In genomic region chr7:157335256-157335655, GRCh38 we compare ENCODE assay signal across 10 cellular contexts. TPM values are rescaled to one million over a fixed set of nuclear protein-coding genes. Genes with fewer than 3 reads are reported as not detected.
A peak's percentile ranks its signal among the peaks of the same experiment; 100 is the strongest.
DNase-seq lines count a peak whose midpoint lies in the region; ATAC-seq, FAIRE-seq and TF ChIP-seq lines count a peak whose summit lies in the region.
"Had no signal": no experiment of that assay in that cellular context is flagged by ENCODE, and none has a peak within 500 bp of the region (broad histone marks: within the 10 kb centered on the region; RNA-seq: fewer than 3 reads in every experiment).

No MANE protein-coding gene starts in this region.

- peaks cover 16% of the 10 kb centered on the region for H4K20me1 ChIP-seq in GM23338 (replicated peaks; ENCODE audit: insufficient read depth)

- peaks cover 27% of the 10 kb centered on the region for H3K4me1 Mint-ChIP-seq in CD8-positive, alpha-beta T cell (ENCODE audit: low read depth)
- peaks cover 29% of the 10 kb centered on the region for H3K4me1 Mint-ChIP-seq in GM23338
- peaks cover 12% of the 10 kb centered on the region for H3K4me1 Mint-ChIP-seq in activated T-helper 17 cell treated with anti-CD3 and anti-CD28 coated beads, Interleukin-2, amount 50 U/mL, for 72 hours

- H3K4me2 ChIP-seq in GM23338, result peak overlapping the region; percentile 91
- H3K4me2 ChIP-seq in mesenchymal stem cell (ENCODE audit: low read length, poor library complexity, severe bottlenecking), result no peak overlapping the region

- H3K27me3 ChIP-seq in CD8-positive, alpha-beta T cell (ENCODE audit: insufficient read depth, low read length), result no peaks in the 10 kb centered on the region
- H3K27me3 ChIP-seq in GM23338 (ENCODE audit: insufficient read depth) (no peaks in the 10 kb centered on the region), mesenchymal stem cell (ENCODE audit: control insufficient read depth in 1 of 2, insufficient read depth in 1 of 2, low read length in 2 of 2) (no peaks in the 10 kb centered on the region), lower lobe of right lung (ENCODE audit: low read depth) (peaks cover 4% of the 10 kb centered on the region), small intestine (ENCODE audit: control insufficient read depth in 2 of 2, insufficient read depth in 2 of 2, low read length in 2 of 2) (no peaks in the 10 kb centered on the region)
- H3K27me3 ChIP-seq: tibial nerve had no signal

- no peak overlapping the region for H4K91ac ChIP-seq in mesenchymal stem cell (ENCODE audit: low read length)

- H3K4ac ChIP-seq in mesenchymal stem cell (ENCODE audit: low read depth in 1 of 2, low read length in 2 of 2), result no peak overlapping the region

- intact Hi-C loops in CD8-positive, alpha-beta T cell (cut with DNase I, micrococcal nuclease), result no loop called here
- intact Hi-C loops in lower lobe of right lung (cut with DNase I), result no loop called here

- peak overlapping the region; percentile 98 for H3K4me3 Mint-ChIP-seq in CD8-positive, alpha-beta T cell
- H3K4me3 Mint-ChIP-seq in GM23338, result peak overlapping the region; percentile 92
- H3K4me3 Mint-ChIP-seq in activated T-helper 17 cell treated with anti-CD3 and anti-CD28 coated beads, Interleukin-2, amount 50 U/mL, for 72 hours, result peak overlapping the region; percentile 97

- no peak overlapping the region for H2BK15ac ChIP-seq in mesenchymal stem cell (ENCODE audit: low read depth, poor library complexity, severe bottlenecking)

- no peak for ATAC-seq in CD8-positive, alpha-beta T cell
- ATAC-seq in GM23338, result no peak
- ATAC-seq in activated T-helper 17 cell treated with anti-CD3 and anti-CD28 coated beads, Interleukin-2, amount 50 U/mL, for 72 hours (replicated peaks), result no peak
- no peak for ATAC-seq in lower lobe of right lung
- ATAC-seq: PC-3 had no signal

- 98% methylated on average over 5 of the region's 5 CpGs for WGBS in mesenchymal stem cell
- WGBS in small intestine, 3 donors, result 84 to 89% (median 86%) methylated on average over 5 of the region's 5 CpGs

- no peak overlapping the region for H3K27ac Mint-ChIP-seq in CD8-positive, alpha-beta T cell
- no peak overlapping the region for H3K27ac Mint-ChIP-seq in GM23338
- peak overlapping the region; percentile 94 for H3K27ac Mint-ChIP-seq in activated T-helper 17 cell treated with anti-CD3 and anti-CD28 coated beads, Interleukin-2, amount 50 U/mL, for 72 hours

- no peak overlapping the region for H3K4me3 ChIP-seq in CD8-positive, alpha-beta T cell (ENCODE audit: low read depth, low read length)
- peak overlapping the region; percentile 100 for H3K4me3 ChIP-seq in GM23338
- no peak overlapping the region for H3K4me3 ChIP-seq in mesenchymal stem cell (ENCODE audit: insufficient read depth in 1 of 2, low read depth in 1 of 2, low read length in 2 of 2)
- H3K4me3 ChIP-seq in lower lobe of right lung, result no peak overlapping the region
- H3K4me3 ChIP-seq in small intestine (ENCODE audit: low read depth in 1 of 2, low read length in 2 of 2), result no peak overlapping the region

- H3K9ac ChIP-seq in mesenchymal stem cell (ENCODE audit: low read length), result no peak overlapping the region

- no peak overlapping the region for H2BK120ac ChIP-seq in mesenchymal stem cell (ENCODE audit: low read depth, low read length)

- H3K79me1 ChIP-seq in mesenchymal stem cell (replicated peaks; ENCODE audit: low read length, poor library complexity, severe bottlenecking), result peaks cover 8% of the 10 kb centered on the region

- H2AFZ ChIP-seq in GM23338 (no peak overlapping the region), mesenchymal stem cell (ENCODE audit: low read depth, low read length) (no peak overlapping the region)

- no peak overlapping the region for H3K18ac ChIP-seq in mesenchymal stem cell (ENCODE audit: low read depth in 1 of 2, low read length in 2 of 2)

- H3K79me2 ChIP-seq in GM23338 (replicated peaks; ENCODE audit: insufficient read depth), result peaks cover 56% of the 10 kb centered on the region

- CTCF ChIA-PET in CD8-positive, alpha-beta T cell (lab: Charles Lee), result no interaction called here

- no peak overlapping the region for H2BK12ac ChIP-seq in mesenchymal stem cell (ENCODE audit: low read length in 2 of 2)

- no peak overlapping the region for H3K27ac ChIP-seq in CD8-positive, alpha-beta T cell (ENCODE audit: low read depth, low read length)
- peak overlapping the region; percentile 97 for H3K27ac ChIP-seq in GM23338 (ENCODE audit: low read depth)
- no peak overlapping the region for H3K27ac ChIP-seq in mesenchymal stem cell (ENCODE audit: low read length, poor library complexity, severe bottlenecking)
- H3K27ac ChIP-seq in lower lobe of right lung, result no peak overlapping the region
- H3K27ac ChIP-seq in small intestine (ENCODE audit: low read depth in 1 of 2, low read length in 1 of 2), result no peak overlapping the region

- no peaks in the 10 kb centered on the region for H3K36me3 ChIP-seq in CD8-positive, alpha-beta T cell (ENCODE audit: insufficient read depth, low read length)
- H3K36me3 ChIP-seq in GM23338 (ENCODE audit: insufficient read depth) (no peaks in the 10 kb centered on the region), mesenchymal stem cell (ENCODE audit: control insufficient read depth in 1 of 2, insufficient read depth in 2 of 2, low read depth in 1 of 2, low read length in 2 of 2) (peaks cover 0 to 4% of the 10 kb centered on the region in 2 experiments), lower lobe of right lung (no peaks in the 10 kb centered on the region), small intestine (ENCODE audit: control insufficient read depth in 2 of 2, insufficient read depth in 2 of 2, low read length in 2 of 2) (no peaks in the 10 kb centered on the region)
- H3K36me3 ChIP-seq: tibial nerve had no signal

- no peak overlapping the region for H3K14ac ChIP-seq in mesenchymal stem cell (ENCODE audit: low read length in 2 of 2)

- H2BK5ac ChIP-seq in mesenchymal stem cell (ENCODE audit: low read depth, low read length, poor library complexity, severe bottlenecking), result no peak overlapping the region

- H3F3A ChIP-seq in GM23338 (replicated peaks; ENCODE audit: low read depth), result peaks cover 30% of the 10 kb centered on the region

- no peaks in the 10 kb centered on the region for H3K9me3 Mint-ChIP-seq in CD8-positive, alpha-beta T cell
- peaks cover 9% of the 10 kb centered on the region; the same call in 2 of the 3 replicates for H3K9me3 Mint-ChIP-seq in GM23338
- no peaks in the 10 kb centered on the region for H3K9me3 Mint-ChIP-seq in activated T-helper 17 cell treated with anti-CD3 and anti-CD28 coated beads, Interleukin-2, amount 50 U/mL, for 72 hours

- no peaks in the 10 kb centered on the region for H3K9me2 ChIP-seq in GM23338 (ENCODE audit: insufficient read depth)

- no peak for DNase-seq in CD8-positive, alpha-beta T cell
- no peak for DNase-seq in GM23338 (ENCODE audit: low spot score)
- no peak for DNase-seq in mesenchymal stem cell
- no peak for DNase-seq in GDM1 (lab: John Stamatoyannopoulos, UW)
- DNase-seq in lower lobe of right lung, result no peak
- no peak for DNase-seq in small intestine
- DNase-seq in activated gamma-delta T cell treated with Interleukin-2 at 50 U/mL for 16 hours, result no peak
- DNase-seq: PC-3 had no signal

- H3K27me3 Mint-ChIP-seq in CD8-positive, alpha-beta T cell (ENCODE audit: low read depth), result peaks cover 2% of the 10 kb centered on the region
- peaks cover 23% of the 10 kb centered on the region for H3K27me3 Mint-ChIP-seq in GM23338 (ENCODE audit: insufficient read depth, low read depth, poor library complexity)
- H3K27me3 Mint-ChIP-seq in activated T-helper 17 cell treated with anti-CD3 and anti-CD28 coated beads, Interleukin-2, amount 50 U/mL, for 72 hours, result no peaks in the 10 kb centered on the region

- peaks cover 23% of the 10 kb centered on the region for H3K4me1 ChIP-seq in CD8-positive, alpha-beta T cell (ENCODE audit: insufficient read depth, low read length)
- H3K4me1 ChIP-seq in GM23338 (ENCODE audit: insufficient read depth) (peaks cover 23% of the 10 kb centered on the region), mesenchymal stem cell (ENCODE audit: control insufficient read depth, insufficient read depth, low read depth, low read length) (peaks cover 18% of the 10 kb centered on the region), lower lobe of right lung (peaks cover 30% of the 10 kb centered on the region), small intestine (ENCODE audit: control insufficient read depth in 2 of 2, insufficient read depth in 1 of 2, low read depth in 1 of 2, low read length in 1 of 2) (peaks cover 4 to 15% of the 10 kb centered on the region in 2 donors)

- TF ChIP-seq CTCF in CD8-positive, alpha-beta T cell (IDR thresholded peaks at IDR 0.05), result no peak
- TF ChIP-seq CTCF in GM23338 (conservative IDR thresholded peaks at IDR 0.05; ENCODE audit: low read depth in 2 of 2), result no peak
- TF ChIP-seq CTCF in lower lobe of right lung (IDR thresholded peaks at IDR 0.05), result no peak

- H4K8ac ChIP-seq in mesenchymal stem cell (ENCODE audit: low read length), result no peak overlapping the region

- H3K9me3 ChIP-seq in CD8-positive, alpha-beta T cell (ENCODE audit: low read length), result no peaks in the 10 kb centered on the region
- H3K9me3 ChIP-seq in mesenchymal stem cell (ENCODE audit: control insufficient read depth, low read length) (no peaks in the 10 kb centered on the region), lower lobe of right lung (no peaks in the 10 kb centered on the region), small intestine (ENCODE audit: control insufficient read depth, low read depth) (no peaks in the 10 kb centered on the region)
- H3K9me3 ChIP-seq: tibial nerve had no signal

- peaks cover 22% of the 10 kb centered on the region for H3K36me3 Mint-ChIP-seq in CD8-positive, alpha-beta T cell
- peaks cover 30% of the 10 kb centered on the region for H3K36me3 Mint-ChIP-seq in GM23338 (ENCODE audit: low read depth)
- H3K36me3 Mint-ChIP-seq in activated T-helper 17 cell treated with anti-CD3 and anti-CD28 coated beads, Interleukin-2, amount 50 U/mL, for 72 hours (ENCODE audit: low read depth), result peaks cover 37% of the 10 kb centered on the region

- H3K23ac ChIP-seq in mesenchymal stem cell (ENCODE audit: low read length in 2 of 2), result no peak overlapping the region

- peak overlapping the region; percentile 93 for H2AK5ac ChIP-seq in mesenchymal stem cell (ENCODE audit: low read length, severe bottlenecking)

- POLR2A ChIA-PET in CD8-positive, alpha-beta T cell (lab: Charles Lee), result no interaction called here

- no peak for FAIRE-seq in small intestine (lab: Jason Lieb, UNC)

RNA-seq across cellular contexts. Expression of gene DNAJB6, which starts 1.5 kb away (rescaled TPM):
- total RNA-seq in CD8-positive, alpha-beta T cell, result 100 to 1,000 TPM; 312 to 335 TPM
- total RNA-seq in GM23338 (2014; rRNA removed; shearing (Covaris generic)), result 308 and 325 TPM in 2 replicates
- polyA plus RNA-seq in GM23338 (2016; fragmentation: Nextera tagmentation; extraction: Ambion mirVana) (305 and 322 TPM in 2 replicates), small intestine (10 to 100 TPM; 61.7 to 72.0 (median 61.9) TPM)
- total RNA-seq in activated T-helper 17 cell treated with anti-CD3 and anti-CD28 coated beads, Interleukin-2, amount 50 U/mL, for 72 hours, result 100 to 1,000 TPM; 113 to 118 TPM
- polyA plus RNA-seq in mesenchymal stem cell (2013, experiment 1 of 2), result 177 TPM
- 148 TPM for polyA plus RNA-seq in mesenchymal stem cell (2013, experiment 2 of 2)
- total RNA-seq in lower lobe of right lung, result 103 TPM
